In genomic region chr16:72044825-72045359, GRCh38 we compare ENCODE assay signal across 18 cellular contexts. TPM values are rescaled to one million over a fixed set of nuclear protein-coding genes. Genes with fewer than 3 reads are reported as not detected.
"Had no signal": no experiment of that assay in that cellular context is flagged by ENCODE, and none has a peak within 500 bp of the region (broad histone marks: within the 10 kb centered on the region; RNA-seq: fewer than 3 reads in every experiment).

No MANE protein-coding gene starts in this region.

- H3K4me3 ChIP-seq: MG63 had no signal

- H3K9ac ChIP-seq: SK-N-SH had no signal

- DNase-seq: MG63, NCI-H1092, NCI-H1105 treated with DMSO at 0.1 percent for 48 hours, NCI-H1417 treated with DMSO at 0.1 percent for 48 hours, NCI-H146, NCI-H1694 treated with DMSO at 0.1 percent for 48 hours, NCI-H1930, NCI-H2081, NCI-H2107, NCI-H2227 treated with DMSO at 0.1 percent for 48 hours, NCI-H510A, NCI-H524 treated with DMSO at 0.1 percent for 48 hours, NCI-H69, NCI-H774, Right ventricle myocardium superior, RPMI8226, SK-N-SH had no signal

- H3K4me2 ChIP-seq: SK-N-SH had no signal

- H3K36me3 ChIP-seq: MG63 had no signal

- H3K9me3 ChIP-seq: MG63, SK-N-SH had no signal

- H3K9me2 ChIP-seq: SK-N-SH had no signal

- H3K27me3 ChIP-seq: MG63 had no signal

RNA-seq across cellular contexts. Expression of gene HP, which starts 9.4 kb away (rescaled TPM):
- total RNA-seq: SK-MEL-5 had no signal
- polyA plus RNA-seq: SK-N-SH had no signal

RNA-seq across cellular contexts. Expression of gene HPR, which starts 18.1 kb away (rescaled TPM):
- total RNA-seq: SK-MEL-5 had no signal
- polyA plus RNA-seq: SK-N-SH had no signal

RNA-seq across cellular contexts. Expression of gene PKD1L3, which starts 44.7 kb away (rescaled TPM):
- total RNA-seq: SK-MEL-5 had no signal
- polyA plus RNA-seq: SK-N-SH had no signal
